ENCODE assay signal across 8 cellular contexts in the genomic region with DNA sequence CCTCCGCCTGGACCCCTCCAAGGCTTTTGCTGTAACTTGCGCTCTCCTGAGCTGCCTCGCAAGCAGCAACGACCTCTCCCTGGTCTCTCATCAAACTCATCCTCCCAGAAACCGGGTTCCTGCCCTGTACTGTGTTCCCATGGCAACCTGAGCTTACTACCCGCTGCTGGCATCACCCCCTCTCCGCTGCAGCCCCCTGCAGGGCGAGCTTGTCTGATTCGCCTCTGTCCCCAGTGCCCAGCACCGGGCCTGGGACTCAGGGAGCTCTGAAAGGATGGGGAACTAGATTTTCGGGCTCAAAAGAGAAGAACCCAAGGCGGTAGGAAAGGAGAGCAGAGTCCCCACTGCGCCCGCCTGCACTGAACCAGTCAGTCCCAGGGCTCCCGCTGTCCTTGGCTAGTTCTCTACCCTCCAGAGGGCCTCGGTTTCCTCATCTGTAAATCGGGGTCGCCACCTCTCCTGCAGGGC. TPM values are rescaled to one million over a fixed set of nuclear protein-coding genes. Genes with fewer than 3 reads are reported as not detected.
DNase-seq lines count a peak whose midpoint lies in the region; ATAC-seq and TF ChIP-seq lines count a peak whose summit lies in the region.

No MANE protein-coding gene starts in this region.

- H3K9me3 ChIP-seq in right atrium auricular region (no peaks in the 10 kb centered on the region), prostate gland (no peaks in the 10 kb centered on the region)

- H3K36me3 ChIP-seq in H7 (replicated peaks; ENCODE audit: control insufficient read depth, insufficient read depth, low read length) (no peaks in the 10 kb centered on the region), right atrium auricular region (peaks cover 4% of the 10 kb centered on the region), prostate gland (no peaks in the 10 kb centered on the region)

- intact Hi-C loops in prostate gland (cut with DNase I) = no loop called here

- H3K4me3 ChIP-seq in H7 (ENCODE audit: insufficient read depth, low read depth, low read length) (peak overlapping the region; percentile 84), right atrium auricular region (peak overlapping the region; percentile 78 to 84), prostate gland (peak overlapping the region; percentile 94 to 96)

- 7% methylated on average over 18 of the region's 18 CpGs for WGBS in prostate gland

- H3K27ac ChIP-seq in angular gyrus (ENCODE audit: low read depth, low read length) (peak overlapping the region; percentile 83), right atrium auricular region (peak overlapping the region; percentile 90 to 93), prostate gland (peak overlapping the region; percentile 90 to 97)

- no peak for TF ChIP-seq POLR2A in prostate gland (IDR thresholded peaks at IDR 0.05)

- H3K4me1 ChIP-seq in right atrium auricular region = peaks cover 0 to 40% of the 10 kb centered on the region in 2 donors
- peaks cover 8% of the 10 kb centered on the region for H3K4me1 ChIP-seq in prostate gland (replicated peaks)

- H3K27me3 ChIP-seq in H7 (ENCODE audit: control insufficient read depth, insufficient read depth, low read length) (peaks cover 3% of the 10 kb centered on the region), right atrium auricular region (no peaks in the 10 kb centered on the region), prostate gland (replicated peaks; ENCODE audit: insufficient read depth) (no peaks in the 10 kb centered on the region)

- no peak for ATAC-seq in HG02759 (IDR thresholded peaks at IDR 0.05; ENCODE audit: unreplicated experiment)

- TF ChIP-seq CTCF in right atrium auricular region (IDR thresholded peaks at IDR 0.05) = no peak
- TF ChIP-seq CTCF in prostate gland (IDR thresholded peaks at IDR 0.05) = no peak

- DNase-seq in NCI-H2081 (lab: John Stamatoyannopoulos, UW) = peak; percentile 49 to 61
- no peak for DNase-seq in NCI-H2081 treated with DMSO at 0.1 percent for 48 hours (lab: John Stamatoyannopoulos, UW)
- DNase-seq in H7 = peak; percentile 88
- DNase-seq in NCI-H1694 treated with DMSO at 0.1 percent for 48 hours (lab: John Stamatoyannopoulos, UW) = peak; percentile 54
- DNase-seq in right atrium auricular region (ENCODE audit: low spot score) = no peak
- no peak for DNase-seq in prostate gland (ENCODE audit: low spot score)

RNA-seq across cellular contexts. Expression of gene HS1BP3, which starts 0.5 kb away (rescaled TPM):
- 30.2 and 41.3 TPM in 2 replicates for total RNA-seq in H7 (2014; rRNA removed; shearing (Covaris generic))
- total RNA-seq in right atrium auricular region (10 to 100 TPM; 19.5 to 26.0 TPM), prostate gland (10 to 100 TPM; 29.9 to 39.4 TPM)

RNA-seq across cellular contexts. Expression of gene GDF7, which starts 16.5 kb away (rescaled TPM):
- 1.4 TPM in 2 replicates for total RNA-seq in H7 (2014; rRNA removed; shearing (Covaris generic))
- 1 to 10 TPM; 1.1 to 1.7 TPM for total RNA-seq in right atrium auricular region
- 1 to 10 TPM; 3.3 to 7.0 TPM for total RNA-seq in prostate gland

Comparison
In these comparisons a context has a peak if more than half of its experiments do, and no peak if none do; other contexts are left out.
1. DNase-seq: peak in NCI-H2081 (2 of 2), H7 (single experiment) and NCI-H1694 treated with DMSO at 0.1 percent for 48 hours (single experiment); none in NCI-H2081 treated with DMSO at 0.1 percent for 48 hours (single experiment), right atrium auricular region (single experiment) and prostate gland (single experiment).
2. Peak in every context shown above with its lines, with median percentiles within 50 percentile points of each other: H3K4me3 ChIP-seq and H3K27ac ChIP-seq.